Comparison of ENCODE assay signal across 15 cellular contexts in the genomic region with DNA sequence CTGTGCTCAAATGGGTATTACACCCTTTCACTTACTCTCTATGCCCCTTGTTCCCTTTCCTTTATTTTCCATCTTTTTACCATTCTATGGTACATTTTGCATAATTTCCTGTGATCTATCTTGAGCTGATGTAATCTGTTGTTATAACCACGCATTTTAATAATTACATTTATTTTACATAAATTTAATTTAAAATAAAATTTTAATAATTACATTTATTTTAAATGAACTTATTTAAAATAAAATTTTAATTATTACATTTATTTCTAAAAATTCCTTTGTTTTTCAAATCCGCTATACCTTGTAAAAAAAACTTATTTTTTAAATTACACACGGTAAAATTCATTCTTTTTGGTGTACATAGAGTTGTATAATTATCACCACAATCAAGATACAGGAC.
DNase-seq lines count a peak whose midpoint lies in the region; FAIRE-seq and TF ChIP-seq lines count a peak whose summit lies in the region.
"Had no signal": no experiment of that assay in that cellular context is flagged by ENCODE, and none has a peak within 500 bp of the region (broad histone marks: within the 10 kb centered on the region; RNA-seq: fewer than 3 reads in every experiment).

No MANE protein-coding gene starts in this region.

- H3K27ac Mint-ChIP-seq in activated CD4-positive, alpha-beta memory T cell treated with anti-CD3 and anti-CD28 coated beads, Interleukin-2, amount 10 ng/mL, durations not matched to agents 7 days and 5 days: no peak overlapping the region
- H3K27ac Mint-ChIP-seq: CD4-positive, alpha-beta T cell; GM23338 had no signal

- no peaks in the 10 kb centered on the region for H3K36me3 Mint-ChIP-seq in activated CD4-positive, alpha-beta memory T cell treated with anti-CD3 and anti-CD28 coated beads, Interleukin-2, amount 10 ng/mL, durations not matched to agents 7 days and 5 days (ENCODE audit: low read depth)

- no peak for DNase-seq in kidney
- no peak for DNase-seq in activated CD4-positive, alpha-beta memory T cell treated with anti-CD3 and anti-CD28 coated beads, Interleukin-2, amount 10 ng/mL, durations not matched to agents 7 days and 5 days
- DNase-seq in activated gamma-delta T cell treated with Interleukin-2 at 50 U/mL for 16 hours: no peak
- no peak for DNase-seq in OCI-LY7 (ENCODE audit: low spot score)
- DNase-seq: AML-193; CD4-positive, alpha-beta T cell; DMS153; DMS79; GF-D8; HCEC 1CT had no signal

- intact Hi-C loops in kidney (cut with DNase I): no loop called here
- intact Hi-C loops in OCI-LY7 (cut with micrococcal nuclease; ENCODE audit: unreplicated experiment): no loop called here

- peaks cover 19% of the 10 kb centered on the region for H3K27me3 Mint-ChIP-seq in activated CD4-positive, alpha-beta memory T cell treated with anti-CD3 and anti-CD28 coated beads, Interleukin-2, amount 10 ng/mL, durations not matched to agents 7 days and 5 days
- H3K27me3 Mint-ChIP-seq: CD4-positive, alpha-beta T cell had no signal

- H3K4me2 ChIP-seq in OCI-LY7 (ENCODE audit: low read length): no peak overlapping the region
- H3K4me2 ChIP-seq: GM23338 had no signal

- H3K9ac ChIP-seq in kidney (ENCODE audit: low read length in 2 of 2): no peak overlapping the region

- H3K9me3 ChIP-seq in kidney (ENCODE audit: control insufficient read depth in 1 of 2, low read length in 2 of 2) (no peaks in the 10 kb centered on the region), OCI-LY7 (ENCODE audit: low read length) (no peaks in the 10 kb centered on the region)

- H3K79me2 ChIP-seq in OCI-LY7 (ENCODE audit: insufficient read depth, low read depth, low read length): no peaks in the 10 kb centered on the region

- H3K27ac ChIP-seq in kidney (ENCODE audit: low read depth in 2 of 2, low read length in 2 of 2) (no peak overlapping the region), OCI-LY7 (ENCODE audit: low read depth, low read length, poor library complexity, severe bottlenecking) (no peak overlapping the region)
- H3K27ac ChIP-seq: C4-2B had no signal

- no peak overlapping the region for H3K4me3 Mint-ChIP-seq in activated CD4-positive, alpha-beta memory T cell treated with anti-CD3 and anti-CD28 coated beads, Interleukin-2, amount 10 ng/mL, durations not matched to agents 7 days and 5 days
- H3K4me3 Mint-ChIP-seq: CD4-positive, alpha-beta T cell; GM23338 had no signal

- H3K9me2 ChIP-seq in OCI-LY7 (ENCODE audit: insufficient read depth, low read length): no peaks in the 10 kb centered on the region

- TF ChIP-seq CTCF in kidney (IDR thresholded peaks at IDR 0.05; ENCODE audit: borderline replicate concordance, extremely low read depth, insufficient read depth) (no peak), OCI-LY7 (conservative IDR thresholded peaks at IDR 0.05; ENCODE audit: low read length) (no peak)

- H3K4me3 ChIP-seq in kidney (ENCODE audit: low read length in 2 of 2) (no peak overlapping the region), OCI-LY7 (ENCODE audit: low read depth, low read length, poor library complexity, severe bottlenecking) (no peak overlapping the region)
- H3K4me3 ChIP-seq: GM23338 had no signal

- CTCF ChIA-PET in activated CD4-positive, alpha-beta memory T cell treated with anti-CD3 and anti-CD28 coated beads, Interleukin-2, amount 10 ng/mL, durations not matched to agents 7 days and 5 days (lab: Charles Lee): interaction anchor here (1.0 kb wide), 1 partner anchor 11 kb away, joined by 3 read pairs; no protein-coding TSS in a partner anchor
- CTCF ChIA-PET in OCI-LY7 (lab: Charles Lee; ENCODE audit: unreplicated experiment): no interaction called here

- H4K20me1 ChIP-seq in OCI-LY7 (ENCODE audit: insufficient read depth, low read length): no peaks in the 10 kb centered on the region

- FAIRE-seq in G401.6 (lab: Jason Lieb, UNC): peak; percentile 94
- FAIRE-seq in colon (lab: Jason Lieb, UNC): peak; percentile 80
- FAIRE-seq in kidney (lab: Jason Lieb, UNC): peak; percentile 96
- FAIRE-seq: H54 had no signal

- BruUV-seq in OCI-LY7 (replicated peaks; lab: Mats Ljungman, UMichigan): no TSS peak

- H3K36me3 ChIP-seq in kidney (ENCODE audit: control insufficient read depth in 1 of 2, insufficient read depth in 2 of 2, low read length in 2 of 2) (no peaks in the 10 kb centered on the region), OCI-LY7 (ENCODE audit: insufficient read depth, low read length) (no peaks in the 10 kb centered on the region)

- no peaks in the 10 kb centered on the region for H3K4me1 ChIP-seq in kidney (ENCODE audit: control insufficient read depth in 1 of 2, insufficient read depth in 1 of 2, low read depth in 1 of 2, low read length in 2 of 2)
- H3K4me1 ChIP-seq in OCI-LY7 (ENCODE audit: insufficient read depth, low read length, poor library complexity, severe bottlenecking): peaks cover 4% of the 10 kb centered on the region

- H2AFZ ChIP-seq in OCI-LY7 (ENCODE audit: low read length): no peak overlapping the region
- H2AFZ ChIP-seq: GM23338 had no signal

- POLR2A ChIA-PET in activated CD4-positive, alpha-beta memory T cell treated with anti-CD3 and anti-CD28 coated beads, Interleukin-2, amount 10 ng/mL, durations not matched to agents 7 days and 5 days (lab: Charles Lee): no interaction called here
- POLR2A ChIA-PET in OCI-LY7 (lab: Charles Lee): interaction anchor here (0.7 kb wide), 1 partner anchor 156 kb away, joined by 3 read pairs; no protein-coding TSS in a partner anchor

- H3K9me3 Mint-ChIP-seq in activated CD4-positive, alpha-beta memory T cell treated with anti-CD3 and anti-CD28 coated beads, Interleukin-2, amount 10 ng/mL, durations not matched to agents 7 days and 5 days: no peaks in the 10 kb centered on the region
- H3K9me3 Mint-ChIP-seq: CD4-positive, alpha-beta T cell; GM23338 had no signal

- H3K4me1 Mint-ChIP-seq in activated CD4-positive, alpha-beta memory T cell treated with anti-CD3 and anti-CD28 coated beads, Interleukin-2, amount 10 ng/mL, durations not matched to agents 7 days and 5 days: peaks cover 6% of the 10 kb centered on the region
- H3K4me1 Mint-ChIP-seq: GM23338 had no signal
